ENCODE assay signal across 16 cellular contexts in genomic region chr16:31451201-31451600, GRCh38. TPM values are rescaled to one million over a fixed set of nuclear protein-coding genes. Genes with fewer than 3 reads are reported as not detected.
DNase-seq lines count a peak whose midpoint lies in the region; ATAC-seq, FAIRE-seq and TF ChIP-seq lines count a peak whose summit lies in the region.
"Had no signal": no experiment of that assay in that cellular context is flagged by ENCODE, and none has a peak within 500 bp of the region (broad histone marks: within the 10 kb centered on the region; RNA-seq: fewer than 3 reads in every experiment).

No MANE protein-coding gene starts in this region.

- H3K56ac ChIP-seq in IMR-90 (ENCODE audit: extremely low read depth, insufficient read depth, low read length), result no peak overlapping the region

- no peaks in the 10 kb centered on the region for H3K9me3 ChIP-seq in A549
- no peaks in the 10 kb centered on the region for H3K9me3 ChIP-seq in IMR-90 (ENCODE audit: control insufficient read depth, insufficient read depth, low read length)
- H3K9me3 ChIP-seq in mammary epithelial cell (replicated peaks; ENCODE audit: insufficient read depth, low read length), result no peaks in the 10 kb centered on the region
- no peaks in the 10 kb centered on the region for H3K9me3 ChIP-seq in parathyroid adenoma (ENCODE audit: control insufficient read depth, low read length)

- H3K9me1 ChIP-seq in IMR-90 (ENCODE audit: insufficient read depth, low read length), result peaks cover 21% of the 10 kb centered on the region

- H2AFZ ChIP-seq in IMR-90 (replicated peaks; ENCODE audit: low read length, poor library complexity), result no peak overlapping the region
- no peak overlapping the region for H2AFZ ChIP-seq in mammary epithelial cell (ENCODE audit: low read depth, low read length)
- H2AFZ ChIP-seq in parathyroid adenoma, result peak overlapping the region; percentile 51

- peak overlapping the region; percentile 45; the same call in 1 of the 2 replicates for H4K5ac ChIP-seq in IMR-90 (ENCODE audit: low read depth, low read length)

- no peak overlapping the region for H2AK9ac ChIP-seq in IMR-90 (replicated peaks; ENCODE audit: low read depth, low read length, poor library complexity)

- TF ChIP-seq EP300 in A549 (IDR thresholded peaks at IDR 0.05), result no peak

- no peak overlapping the region; the same call in 1 of the 2 replicates for H2BK120ac ChIP-seq in IMR-90 (ENCODE audit: low read depth, low read length)

- intact Hi-C loops in IMR-90 (cut with micrococcal nuclease), result no loop called here
- intact Hi-C loops in mammary epithelial cell (cut with micrococcal nuclease), result loop anchor here (2.0 to 5.0 kb wide), 2 partner anchors 246 to 416 kb away; no protein-coding TSS in a partner anchor

- H4K20me1 ChIP-seq in IMR-90 (ENCODE audit: insufficient read depth, low read length) (peaks cover 20% of the 10 kb centered on the region), mammary epithelial cell (ENCODE audit: insufficient read depth, low read length) (no peaks in the 10 kb centered on the region)

- peak overlapping the region in 1 of 2 experiments; percentile 61; a peak in 2 of 4 replicates for H4K8ac ChIP-seq in IMR-90 (ENCODE audit: low read depth in 2 of 2, low read length in 2 of 2)

- no peak; the same call in 2 of the 3 replicates for TF ChIP-seq CTCF in A549 (IDR thresholded peaks at IDR 0.05)
- no peak for TF ChIP-seq CTCF in IMR-90 (conservative IDR thresholded peaks at IDR 0.05; ENCODE audit: low read depth, low read length)
- TF ChIP-seq CTCF in mammary epithelial cell (conservative IDR thresholded peaks at IDR 0.05 in 1 of 2, IDR thresholded peaks at IDR 0.05 in 1 of 2; ENCODE audit: extremely low read depth in 1 of 2, insufficient read depth in 1 of 2, low read depth in 1 of 2, low read length in 2 of 2), result no peak
- TF ChIP-seq CTCF in parathyroid adenoma (IDR thresholded peaks at IDR 0.05), result no peak

- peak overlapping the region; percentile 74 to 85 for H3K27ac ChIP-seq in A549
- H3K27ac ChIP-seq in IMR-90 (ENCODE audit: insufficient read depth, low read length), result no peak overlapping the region
- H3K27ac ChIP-seq in mammary epithelial cell (ENCODE audit: insufficient read depth, low read depth, low read length), result no peak overlapping the region
- H3K27ac ChIP-seq in parathyroid adenoma, result peak overlapping the region; percentile 74

- H2BK20ac ChIP-seq in IMR-90 (ENCODE audit: low read depth, low read length), result peak overlapping the region; percentile 53

- TF ChIP-seq RAD21 in A549 (conservative IDR thresholded peaks at IDR 0.05 in 1 of 2, IDR thresholded peaks at IDR 0.05 in 1 of 2), result no peak
- TF ChIP-seq RAD21 in IMR-90 (IDR thresholded peaks at IDR 0.05; ENCODE audit: low read length), result no peak

- 0 out of 2 replicates have a peak overlapping the region, but pooled peaks have one; percentile 50 for H3K14ac ChIP-seq in IMR-90 (replicated peaks; ENCODE audit: low read depth, low read length)

- H3K79me1 ChIP-seq in IMR-90 (ENCODE audit: low read depth in 1 of 2, low read length in 2 of 2), result peaks cover 11 to 48% of the 10 kb centered on the region in 2 experiments

- H4K91ac ChIP-seq in IMR-90 (ENCODE audit: insufficient read depth, low read depth, low read length), result no peak overlapping the region

- H3K4ac ChIP-seq in IMR-90 (ENCODE audit: low read depth, low read length), result no peak overlapping the region; the same call in 1 of the 2 replicates

- POLR2A ChIA-PET in A549 (lab: Yijun Ruan, JAX), result interaction anchor here (1.0 to 1.4 kb wide), 3 partner anchors 9 to 333 kb away, joined by 3 to 8 read pairs (median 4); partner anchors contain the start of genes ARMC5, FUS and KAT8
- POLR2A ChIA-PET in IMR-90 (lab: Charles Lee; ENCODE audit: unreplicated experiment), result no interaction called here

- no peak for FAIRE-seq in A549 (lab: Jason Lieb, UNC)
- FAIRE-seq: D721Med, HTR-8/SVneo had no signal

- H2BK15ac ChIP-seq in IMR-90 (ENCODE audit: low read depth, low read length), result no peak overlapping the region

- H3K79me2 ChIP-seq in mammary epithelial cell (ENCODE audit: insufficient read depth, low read length) (peaks cover 19% of the 10 kb centered on the region), parathyroid adenoma (peaks cover 20% of the 10 kb centered on the region)

- no peaks in the 10 kb centered on the region for H3K36me3 ChIP-seq in IMR-90 (ENCODE audit: control insufficient read depth, insufficient read depth, low read length)
- H3K36me3 ChIP-seq in mammary epithelial cell (ENCODE audit: insufficient read depth, low read length), result no peaks in the 10 kb centered on the region
- H3K36me3 ChIP-seq in parathyroid adenoma (ENCODE audit: control insufficient read depth, insufficient read depth, low read length), result no peaks in the 10 kb centered on the region
- H3K36me3 ChIP-seq: HAP-1 had no signal

- ATAC-seq in A549, result no peak
- no peak for ATAC-seq in IMR-90 (ENCODE audit: low read depth)
- ATAC-seq in HG03108 (IDR thresholded peaks at IDR 0.05; ENCODE audit: unreplicated experiment), result no peak

- no peak overlapping the region for H2AK5ac ChIP-seq in IMR-90 (ENCODE audit: low read depth, low read length)

- no peak overlapping the region for H2BK5ac ChIP-seq in IMR-90 (ENCODE audit: low read depth, low read length, poor library complexity, severe bottlenecking)

- WGBS in A549 (ENCODE audit: missing lambda C conversion rate), result 72% methylated on average over 5 of the region's 5 CpGs
- 100% methylated on average over 1 of the region's 5 CpGs; no CpG with 5 or more reads in 1 of the 2 experiments for WGBS in IMR-90 (ENCODE audit: extremely low coverage in 2 of 2, insufficient read length in 1 of 2), 2 experiments
- 70% methylated on average over 5 of the region's 5 CpGs for WGBS in mammary epithelial cell (ENCODE audit: low coverage, missing lambda C conversion rate)

- H3K18ac ChIP-seq in IMR-90 (ENCODE audit: low read depth, low read length), result no peak overlapping the region

- peaks cover 51% of the 10 kb centered on the region for H3K4me1 ChIP-seq in A549
- H3K4me1 ChIP-seq in IMR-90 (ENCODE audit: control insufficient read depth, insufficient read depth, low read length), result peaks cover 18% of the 10 kb centered on the region
- peaks cover 34% of the 10 kb centered on the region for H3K4me1 ChIP-seq in mammary epithelial cell (ENCODE audit: insufficient read depth, low read length)
- peaks cover 35% of the 10 kb centered on the region for H3K4me1 ChIP-seq in parathyroid adenoma

- H3K27me3 ChIP-seq in IMR-90 (ENCODE audit: control insufficient read depth, insufficient read depth, low read length) (no peaks in the 10 kb centered on the region), mammary epithelial cell (ENCODE audit: insufficient read depth, low read length) (no peaks in the 10 kb centered on the region), parathyroid adenoma (ENCODE audit: control insufficient read depth, insufficient read depth, low read length) (no peaks in the 10 kb centered on the region)

- CTCF ChIA-PET in A549 (lab: Yijun Ruan, JAX) (interaction anchor here (1.0 to 2.5 kb wide), 13 partner anchors 7 to 498 kb away, joined by 3 to 15 read pairs (median 6); partner anchors contain the start of gene ZNF843), IMR-90 (lab: Yijun Ruan, JAX) (interaction anchor here (0.5 to 1.4 kb wide), 4 partner anchors 9 to 499 kb away, joined by 3 to 11 read pairs (median 6); partner anchors contain the start of gene ZNF843), mammary epithelial cell (lab: Charles Lee; ENCODE audit: low non-redundant PET) (interaction anchor here (0.6 to 0.8 kb wide), 6 partner anchors 8 to 467 kb away, joined by 3 to 4 read pairs (median 4); partner anchors contain the start of genes ARMC5, HSD3B7 and ZNF843)

- DNase-seq in A549 (ENCODE audit: low read depth in 1 of 2, low spot score in 1 of 2), result no peak
- DNase-seq in IMR-90, result no peak
- no peak for DNase-seq in mammary epithelial cell
- DNase-seq in occipital lobe (lab: John Stamatoyannopoulos, UW), result no peak
- no peak for DNase-seq in NCI-H187 treated with DMSO at 0.1 percent for 48 hours (lab: John Stamatoyannopoulos, UW)
- no peak for DNase-seq in HPDE6-E6E7 (ENCODE audit: extremely low spot score)
- DNase-seq: activated CD4-positive, alpha-beta T cell treated with anti-CD3 and anti-CD28 coated beads for 4 hours; activated naive CD8-positive, alpha-beta T cell treated with anti-CD3 and anti-CD28 coated beads for 36 hours; GF-D8; stimulated activated CD4-positive, alpha-beta T cell treated with anti-CD3 and anti-CD28 coated beads, Interleukin-12 subunit alpha, Interleukin-12 subunit beta, amount 100 ng/mL, for 4 hours had no signal

- no peak for TF ChIP-seq POLR2A in A549 (IDR thresholded peaks at IDR 0.05; ENCODE audit: low read length)
- TF ChIP-seq POLR2A in IMR-90 (IDR thresholded peaks at IDR 0.05; ENCODE audit: low read depth, low read length), result no peak

- in situ Hi-C loops in IMR-90 (cut with MboI; ENCODE audit: low sequenced_read_pairs), result loop anchor here (25.0 kb wide), 1 partner anchor 411 kb away; the partner anchor contains the start of gene ZNF267
- in situ Hi-C loops in mammary epithelial cell (cut with MboI; ENCODE audit: low sequenced_read_pairs in 2 of 2), result loop anchor here (10.0 to 25.0 kb wide), 3 partner anchors 266 to 424 kb away; partner anchors contain the start of genes ZNF267 (in 2 of the 2) and FUS (in 1 of the 2)

- BruUV-seq in IMR-90 (replicated peaks; lab: Mats Ljungman, UMichigan) (no TSS peak), mammary epithelial cell (replicated peaks; lab: Mats Ljungman, UMichigan) (no TSS peak)

- dilution Hi-C loops in IMR-90 (cut with HindIII; ENCODE audit: low sequenced_read_pairs, unreplicated experiment), result no loop called here
- dilution Hi-C loops in mammary epithelial cell (cut with HindIII; ENCODE audit: low sequenced_read_pairs), result loop anchor here (5.0 to 25.0 kb wide), 5 partner anchors 74 to 486 kb away; partner anchors contain the start of genes AHSP, FUS, ZNF646 and ZNF668

- no peak overlapping the region for H3K9ac ChIP-seq in IMR-90 (ENCODE audit: low read depth, low read length)
- no peak overlapping the region for H3K9ac ChIP-seq in mammary epithelial cell (ENCODE audit: insufficient read depth, low read length)
- H3K9ac ChIP-seq in parathyroid adenoma, result no peak overlapping the region

- no peak overlapping the region for H3K4me3 ChIP-seq in A549
- H3K4me3 ChIP-seq in IMR-90 (ENCODE audit: insufficient read depth, low read depth, low read length), result no peak overlapping the region
- no peak overlapping the region for H3K4me3 ChIP-seq in mammary epithelial cell (replicated peaks in 1 of 3; ENCODE audit: insufficient read depth in 1 of 3, low read depth in 2 of 3, low read length in 3 of 3)
- peak overlapping the region; percentile 4 for H3K4me3 ChIP-seq in parathyroid adenoma (ENCODE audit: low read depth, low read length)
- H3K4me3 ChIP-seq: HAP-1 had no signal

- no peak overlapping the region for H3K23ac ChIP-seq in IMR-90 (ENCODE audit: low read depth, low read length)

- H3K4me2 ChIP-seq in A549 (peak overlapping the region; percentile 60), IMR-90 (ENCODE audit: low read depth, low read length) (no peak overlapping the region), mammary epithelial cell (ENCODE audit: insufficient read depth, low read depth, low read length) (peak overlapping the region; percentile 58), parathyroid adenoma (ENCODE audit: low read length) (peak overlapping the region; percentile 4)

RNA-seq across cellular contexts. Expression of gene ARMC5, which starts 8.1 kb away (rescaled TPM):
- 3.2 and 3.5 TPM in 2 replicates for polyA plus RNA-seq in A549 (2011; rRNA removed)
- polyA plus RNA-seq in A549 (2012; cell fraction: cytosol; rRNA removed), result 6.5 and 8.8 TPM in 2 replicates
- 32.7 and 40.9 TPM in 2 replicates for polyA plus RNA-seq in A549 (2012; cell fraction: nucleus; rRNA removed)
- 6.0 to 7.4 TPM (median 6.1 TPM) in 3 replicates for polyA plus RNA-seq in A549 (2017; fragmentation: RNase III; extraction: RNeasy Plus Mini Kit Qiagen cat#74134 plus additional on column Dnase treatment)
- 5.9 and 8.1 TPM in 2 replicates for polyA minus RNA-seq in A549 (2011; rRNA and poly(A)+ RNA removed)
- total RNA-seq in IMR-90 (2012; rRNA removed), result 2.3 and 3.1 TPM in 2 replicates
- 7.5 and 10.2 TPM in 2 replicates for polyA plus RNA-seq in IMR-90 (2012; rRNA removed)
- 9.2 and 11.1 TPM in 2 replicates for polyA plus RNA-seq in IMR-90 (2012; cell fraction: cytosol; rRNA removed)
- polyA plus RNA-seq in IMR-90 (2012; cell fraction: nucleus; rRNA removed; ENCODE audit: low replicate concordance), result 37.2 and 59.8 TPM in 2 replicates
- total RNA-seq in mammary epithelial cell, result 10 to 100 TPM in 1 of 2 donors, 1 to 10 TPM in 1; 8.7 to 10.7 TPM
- polyA plus RNA-seq in mammary epithelial cell, result 6.4 TPM
- 9.8 TPM for polyA minus RNA-seq in mammary epithelial cell
- total RNA-seq in occipital lobe, result 8.4 TPM

RNA-seq across cellular contexts. Expression of gene ZNF843, which starts 8.6 kb away (rescaled TPM):
- polyA plus RNA-seq in A549 (2011; rRNA removed) (0.17 and 0.21 TPM in 2 replicates), A549 (2017; fragmentation: RNase III; extraction: RNeasy Plus Mini Kit Qiagen cat#74134 plus additional on column Dnase treatment) (0.08 to 0.21 TPM (median 0.13 TPM) in 3 replicates), IMR-90 (2012; rRNA removed) (0.13 and 0.27 TPM in 2 replicates), mammary epithelial cell (0.06 TPM)
- polyA plus RNA-seq in A549 (2012; cell fraction: cytosol; rRNA removed), result 0.04 and 0.08 TPM in 2 replicates
- polyA plus RNA-seq in A549 (2012; cell fraction: nucleus; rRNA removed), result 0.07 and 0.09 TPM in 2 replicates
- polyA minus RNA-seq in A549 (2011; rRNA and poly(A)+ RNA removed), result 0.08 and 0.58 TPM in 2 replicates
- total RNA-seq in IMR-90 (2012; rRNA removed) (under 0.01 TPM in 2 replicates), mammary epithelial cell (under 1 TPM; 0.09 to 0.17 TPM), occipital lobe (0.94 TPM)
- polyA plus RNA-seq in IMR-90 (2012; cell fraction: cytosol; rRNA removed), result 0.16 and 0.34 TPM in 2 replicates
- 0.09 and 0.16 TPM in 2 replicates for polyA plus RNA-seq in IMR-90 (2012; cell fraction: nucleus; rRNA removed; ENCODE audit: low replicate concordance)
- not detected for polyA minus RNA-seq in mammary epithelial cell

RNA-seq across cellular contexts. Expression of gene TGFB1I1, which starts 20.8 kb away (rescaled TPM):
- polyA plus RNA-seq in A549 (2011; rRNA removed) (8.3 and 14.2 TPM in 2 replicates), A549 (2017; fragmentation: RNase III; extraction: RNeasy Plus Mini Kit Qiagen cat#74134 plus additional on column Dnase treatment) (68.7 to 81.0 TPM (median 75.1 TPM) in 3 replicates), IMR-90 (2012; rRNA removed) (118 and 128 TPM in 2 replicates), mammary epithelial cell (22.7 TPM)
- polyA plus RNA-seq in A549 (2012; cell fraction: cytosol; rRNA removed), result 21.4 and 32.6 TPM in 2 replicates
- 87.9 and 95.6 TPM in 2 replicates for polyA plus RNA-seq in A549 (2012; cell fraction: nucleus; rRNA removed)
- 20.4 and 24.0 TPM in 2 replicates for polyA minus RNA-seq in A549 (2011; rRNA and poly(A)+ RNA removed)
- total RNA-seq in IMR-90 (2012; rRNA removed) (24.9 and 30.0 TPM in 2 replicates), mammary epithelial cell (10 to 100 TPM; 45.4 to 50.7 TPM), occipital lobe (3.7 TPM)
- 115 and 151 TPM in 2 replicates for polyA plus RNA-seq in IMR-90 (2012; cell fraction: cytosol; rRNA removed)
- polyA plus RNA-seq in IMR-90 (2012; cell fraction: nucleus; rRNA removed; ENCODE audit: low replicate concordance), result 210 and 556 TPM in 2 replicates
- 62.4 TPM for polyA minus RNA-seq in mammary epithelial cell

RNA-seq across cellular contexts. Expression of gene COX6A2, which starts 23.0 kb away (rescaled TPM):
- polyA plus RNA-seq in A549 (2011; rRNA removed) (not detected in 2 replicates), A549 (2017; fragmentation: RNase III; extraction: RNeasy Plus Mini Kit Qiagen cat#74134 plus additional on column Dnase treatment) (not detected in 3 replicates), IMR-90 (2012; rRNA removed) (not detected in 2 replicates), mammary epithelial cell (not detected)
- polyA plus RNA-seq in A549 (2012; cell fraction: cytosol; rRNA removed), result not detected in 2 replicates
- not detected in 2 replicates for polyA plus RNA-seq in A549 (2012; cell fraction: nucleus; rRNA removed)
- not detected in 2 replicates for polyA minus RNA-seq in A549 (2011; rRNA and poly(A)+ RNA removed)
- total RNA-seq in IMR-90 (2012; rRNA removed) (not detected in 2 replicates), mammary epithelial cell (not detected), occipital lobe (not detected)
- polyA plus RNA-seq in IMR-90 (2012; cell fraction: cytosol; rRNA removed), result not detected in 2 replicates
- polyA plus RNA-seq in IMR-90 (2012; cell fraction: nucleus; rRNA removed; ENCODE audit: low replicate concordance), result not detected in 2 replicates
- polyA minus RNA-seq in mammary epithelial cell, result not detected
- total RNA-seq: activated naive CD8-positive, alpha-beta T cell treated with anti-CD3 and anti-CD28 coated beads for 36 hours; fibroblast of villous mesenchyme had no signal

RNA-seq across cellular contexts. Expression of gene SLC5A2, which starts 31.7 kb away (rescaled TPM):
- 0.07 and 0.09 TPM in 2 replicates for polyA plus RNA-seq in A549 (2011; rRNA removed)
- polyA plus RNA-seq in A549 (2012; cell fraction: cytosol; rRNA removed), result 0.11 and 0.12 TPM in 2 replicates
- 0.71 and 2.2 TPM in 2 replicates for polyA plus RNA-seq in A549 (2012; cell fraction: nucleus; rRNA removed)
- polyA plus RNA-seq in A549 (2017; fragmentation: RNase III; extraction: RNeasy Plus Mini Kit Qiagen cat#74134 plus additional on column Dnase treatment), result 0.20 to 0.46 TPM (median 0.41 TPM) in 3 replicates
- 0.12 TPM in 1 of 2 replicates, not detected in the other for polyA minus RNA-seq in A549 (2011; rRNA and poly(A)+ RNA removed)
- total RNA-seq in IMR-90 (2012; rRNA removed), result under 0.01 TPM in 1 of 2 replicates, not detected in the other
- 0.10 TPM in 1 of 2 replicates, not detected in the other for polyA plus RNA-seq in IMR-90 (2012; rRNA removed)
- 0.03 and 0.04 TPM in 2 replicates for polyA plus RNA-seq in IMR-90 (2012; cell fraction: cytosol; rRNA removed)
- 0.17 and 0.38 TPM in 2 replicates for polyA plus RNA-seq in IMR-90 (2012; cell fraction: nucleus; rRNA removed; ENCODE audit: low replicate concordance)
- total RNA-seq in mammary epithelial cell, result under 1 TPM in 1 of 2 donors, not detected in 1; 0.66 TPM
- 0.17 TPM for polyA plus RNA-seq in mammary epithelial cell
- not detected for polyA minus RNA-seq in mammary epithelial cell
- total RNA-seq in occipital lobe, result 0.62 TPM

Comparison
In these comparisons a context has a peak if more than half of its experiments do, and no peak if none do; other contexts are left out.
1. H3K27ac ChIP-seq: peak in A549 (2 of 2) and parathyroid adenoma (single experiment); none in IMR-90 (single experiment) and mammary epithelial cell (single experiment).